ENCODE assay signal across 8 cellular contexts in the genomic region with DNA sequence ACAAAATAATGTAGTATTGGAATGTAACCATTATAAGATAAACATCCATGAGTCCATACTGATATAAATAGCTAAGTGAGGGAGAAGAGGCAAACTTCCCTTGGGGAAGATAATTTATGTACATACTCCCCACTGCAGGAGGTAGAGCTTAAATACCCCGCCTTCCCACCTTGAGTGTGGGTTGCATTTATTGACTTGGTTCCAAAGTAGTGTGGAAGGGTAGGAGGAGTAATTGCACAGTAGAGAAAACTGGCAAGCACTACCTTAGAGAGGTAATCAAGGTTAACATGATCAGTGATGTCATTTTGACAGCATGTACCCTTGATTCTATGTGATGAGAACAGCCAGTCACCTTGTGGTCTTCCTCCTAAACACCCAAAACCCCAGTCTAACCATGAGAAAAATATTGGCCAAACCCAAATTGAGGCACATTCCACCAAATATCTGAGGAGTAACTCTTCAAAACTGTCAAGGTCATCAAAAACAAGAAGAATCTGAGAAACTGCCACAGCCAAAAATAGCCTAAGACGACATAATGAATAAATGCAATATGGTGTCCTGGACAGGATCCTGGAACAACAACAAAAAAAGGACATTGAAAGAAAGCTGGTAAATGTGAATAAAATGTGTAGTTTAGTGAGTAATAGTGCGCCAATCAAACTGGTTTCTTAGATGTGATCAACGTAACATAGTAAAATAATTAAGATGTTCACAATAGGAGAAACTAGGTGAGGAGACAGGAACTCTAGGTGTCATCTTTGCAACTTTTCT. TPM values are rescaled to one million over a fixed set of nuclear protein-coding genes. Genes with fewer than 3 reads are reported as not detected.
DNase-seq lines count a peak whose midpoint lies in the region; ATAC-seq, FAIRE-seq and TF ChIP-seq lines count a peak whose summit lies in the region.

No MANE protein-coding gene starts in this region.

- no peak for DNase-seq in activated T-cell treated with anti-CD3 and anti-CD28 coated beads, Interleukin-2, amount 50 U/mL, for 24 hours
- DNase-seq in activated T-cell treated with anti-CD3 and anti-CD28 coated beads for 4 hours (no peak), HepG2 (ENCODE audit: low spot score) (no peak), thyroid gland (no peak), superior temporal gyrus (ENCODE audit: extremely low spot score) (no peak), NCI-H2196 treated with DMSO at 0.1 percent for 48 hours (lab: John Stamatoyannopoulos, UW; ENCODE audit: unreplicated experiment) (no peak), NK-92 (lab: John Stamatoyannopoulos, UW; ENCODE audit: unreplicated experiment) (no peak)
- DNase-seq in activated naive CD8-positive, alpha-beta T cell treated with anti-CD3 and anti-CD28 coated beads, Interleukin-2, amount 50 U/mL, for 24 hours: no peak

- H2AFZ ChIP-seq in HepG2 (ENCODE audit: low read length): peak overlapping the region; percentile 96

- CTCF ChIA-PET in HepG2 (lab: Yijun Ruan, JAX; ENCODE audit: low intra/inter-chr PET ratio, low total read pairs): no interaction called here

- H4K20me1 ChIP-seq in HepG2 (ENCODE audit: insufficient read depth, low read length): no peaks in the 10 kb centered on the region

- no peak for TF ChIP-seq CTCF in HepG2 (CRISPR knock-in tag; IDR thresholded peaks at IDR 0.05)
- no peak for TF ChIP-seq CTCF in thyroid gland (IDR thresholded peaks at IDR 0.05)

- TF ChIP-seq POLR2A in HepG2 (IDR thresholded peaks at IDR 0.05; ENCODE audit: insufficient read depth in 1 of 2, low read depth in 2 of 2, low read length in 2 of 2) (no peak), thyroid gland (IDR thresholded peaks at IDR 0.05) (no peak)

- peaks cover 23% of the 10 kb centered on the region for H3K79me2 ChIP-seq in HepG2 (ENCODE audit: insufficient read depth, low read length)

- H3K4me3 ChIP-seq in HepG2 (replicated peaks in 1 of 3; ENCODE audit: insufficient read depth in 1 of 3, low read depth in 2 of 3, low read length in 3 of 3) (peak overlapping the region; percentile 72 to 90 (median 80)), thyroid gland (replicated peaks in 1 of 3) (peak overlapping the region in 2 of 3 donors; percentile 24 to 86)

- no peaks in the 10 kb centered on the region for H3K9me3 ChIP-seq in HepG2 (ENCODE audit: low read length)
- H3K9me3 ChIP-seq in thyroid gland: no peaks in the 10 kb centered on the region

- peaks cover 35% of the 10 kb centered on the region for H3K4me1 ChIP-seq in HepG2 (ENCODE audit: insufficient read depth, low read length)
- H3K4me1 ChIP-seq in thyroid gland: peaks cover 13 to 15% of the 10 kb centered on the region in 2 donors

- peak overlapping the region; percentile 94 for H3K4me3 Mint-ChIP-seq in activated T-cell treated with anti-CD3 and anti-CD28 coated beads, Interleukin-2, amount 50 U/mL, for 24 hours
- H3K4me3 Mint-ChIP-seq in activated naive CD8-positive, alpha-beta T cell treated with anti-CD3 and anti-CD28 coated beads, Interleukin-2, amount 50 U/mL, for 24 hours: peak overlapping the region; percentile 93

- TF ChIP-seq EP300 in HepG2 (IDR thresholded peaks at IDR 0.05; ENCODE audit: low read depth in 2 of 2, low read length in 2 of 2) (no peak), HepG2 (CRISPR knock-in tag; IDR thresholded peaks at IDR 0.05; ENCODE audit: borderline replicate concordance) (no peak)

- peaks cover 0 to 1% of the 10 kb centered on the region in 2 experiments; a peak in 1 of 5 replicates for H3K36me3 ChIP-seq in HepG2 (replicated peaks in 1 of 2; ENCODE audit: control insufficient read depth in 1 of 2, insufficient read depth in 2 of 2, low read length in 2 of 2)
- no peaks in the 10 kb centered on the region for H3K36me3 ChIP-seq in thyroid gland

- in situ Hi-C loops in HepG2 (cut with HindIII; ENCODE audit: extremely low pct_ligation_motif_present, low pct_unique_long_range_greater_than_20kb): no loop called here

- H3K27me3 Mint-ChIP-seq in activated T-cell treated with anti-CD3 and anti-CD28 coated beads, Interleukin-2, amount 50 U/mL, for 24 hours: no peaks in the 10 kb centered on the region
- H3K27me3 Mint-ChIP-seq in activated naive CD8-positive, alpha-beta T cell treated with anti-CD3 and anti-CD28 coated beads, Interleukin-2, amount 50 U/mL, for 24 hours: no peaks in the 10 kb centered on the region

- H3K4me1 Mint-ChIP-seq in activated T-cell treated with anti-CD3 and anti-CD28 coated beads, Interleukin-2, amount 50 U/mL, for 24 hours (ENCODE audit: low read depth): peaks cover 27% of the 10 kb centered on the region
- peaks cover 30% of the 10 kb centered on the region for H3K4me1 Mint-ChIP-seq in activated naive CD8-positive, alpha-beta T cell treated with anti-CD3 and anti-CD28 coated beads, Interleukin-2, amount 50 U/mL, for 24 hours

- intact Hi-C loops in HepG2 (cut with micrococcal nuclease; ENCODE audit: unreplicated experiment) (loop anchor here (10.0 kb wide), 1 partner anchor 109 kb away; the partner anchor contains the start of gene DYNC1LI1), thyroid gland (cut with DNase I) (no loop called here)

- H3K9ac ChIP-seq in HepG2 (ENCODE audit: insufficient read depth, low read depth, low read length): peak overlapping the region; percentile 74

- peaks cover 26% of the 10 kb centered on the region for H3K36me3 Mint-ChIP-seq in activated T-cell treated with anti-CD3 and anti-CD28 coated beads, Interleukin-2, amount 50 U/mL, for 24 hours (ENCODE audit: low read depth)
- H3K36me3 Mint-ChIP-seq in activated naive CD8-positive, alpha-beta T cell treated with anti-CD3 and anti-CD28 coated beads, Interleukin-2, amount 50 U/mL, for 24 hours (ENCODE audit: low read depth): peaks cover 9% of the 10 kb centered on the region

- no peaks in the 10 kb centered on the region for H3K9me3 Mint-ChIP-seq in activated T-cell treated with anti-CD3 and anti-CD28 coated beads, Interleukin-2, amount 50 U/mL, for 24 hours
- H3K9me3 Mint-ChIP-seq in activated naive CD8-positive, alpha-beta T cell treated with anti-CD3 and anti-CD28 coated beads, Interleukin-2, amount 50 U/mL, for 24 hours: no peaks in the 10 kb centered on the region

- H3K27me3 ChIP-seq in HepG2 (ENCODE audit: control insufficient read depth in 1 of 2, insufficient read depth in 2 of 2, low read length in 2 of 2): no peaks in the 10 kb centered on the region
- H3K27me3 ChIP-seq in thyroid gland: no peaks in the 10 kb centered on the region

- ATAC-seq in activated naive CD8-positive, alpha-beta T cell treated with anti-CD3 and anti-CD28 coated beads, Interleukin-2, amount 50 U/mL, for 24 hours: no peak
- no peak for ATAC-seq in HepG2

- FAIRE-seq in HepG2 (lab: Jason Lieb, UNC): peak; percentile 18

- 29% methylated on average over 4 of the region's 4 CpGs for WGBS in HepG2 (ENCODE audit: low lambda C conversion rate)
- 46 to 53% methylated on average over 4 of the region's 4 CpGs for WGBS in thyroid gland, 2 donors

- BruUV-seq in HepG2 (replicated peaks; lab: Mats Ljungman, UMichigan): no TSS peak

- TF ChIP-seq RAD21 in HepG2 (CRISPR knock-in tag; IDR thresholded peaks at IDR 0.05): no peak

- POLR2A ChIA-PET in HepG2 (lab: Yijun Ruan, JAX): interaction anchor here (0.9 to 1.8 kb wide), 8 partner anchors 8 to 218 kb away, joined by 3 to 7 read pairs (median 4); partner anchors contain the start of gene DYNC1LI1

- H3K4me2 ChIP-seq in HepG2 (ENCODE audit: low read depth, low read length): peak overlapping the region; percentile 83

- H3K27ac Mint-ChIP-seq in activated T-cell treated with anti-CD3 and anti-CD28 coated beads, Interleukin-2, amount 50 U/mL, for 24 hours: peak overlapping the region; percentile 83
- H3K27ac Mint-ChIP-seq in activated naive CD8-positive, alpha-beta T cell treated with anti-CD3 and anti-CD28 coated beads, Interleukin-2, amount 50 U/mL, for 24 hours: peak overlapping the region; percentile 15

- H3K27ac ChIP-seq in HepG2 (ENCODE audit: extremely low read length, insufficient read depth, low read length) (peak overlapping the region; percentile 78), thyroid gland (peak overlapping the region in 2 of 3 donors; percentile 69 to 76)

TF ChIP-seq in HepG2, 621 proteins besides CTCF, POLR2A, EP300 and RAD21 (continues in another document):
- TF ChIP-seq YEATS2 (CRISPR knock-in tag; IDR thresholded peaks at IDR 0.05; ENCODE audit: borderline replicate concordance) (no peak), U2AF2 (IDR thresholded peaks at IDR 0.05; ENCODE audit: low read depth, low read length) (no peak), ZNF17 (CRISPR knock-in tag; IDR thresholded peaks at IDR 0.05) (no peak)

RNA-seq across cellular contexts. Expression of gene CNOT10, which starts 0.8 kb away (rescaled TPM):
- 34.1 and 39.0 TPM in 2 replicates for total RNA-seq in HepG2 (2016; rRNA removed; fragmentation: Illumina TruSeq; extraction: Trizol)
- 17.2 and 20.2 TPM in 2 replicates for total RNA-seq in HepG2 (2016; cell fraction: cytosol; rRNA removed; fragmentation: Illumina TruSeq; extraction: Trizol; ENCODE audit: low read depth)
- 32.3 and 40.4 TPM in 2 replicates for total RNA-seq in HepG2 (2016; cell fraction: insoluble cytoplasmic fraction; rRNA removed; fragmentation: Illumina TruSeq; extraction: Trizol)
- total RNA-seq in HepG2 (2016; cell fraction: membrane; rRNA removed; fragmentation: Illumina TruSeq; extraction: Trizol): 18.5 and 23.6 TPM in 2 replicates
- total RNA-seq in HepG2 (2016; cell fraction: nucleus; rRNA removed; fragmentation: Illumina TruSeq; extraction: Trizol): 27.0 and 28.6 TPM in 2 replicates
- 17.0 and 21.2 TPM in 2 replicates for polyA plus RNA-seq in HepG2 (2011; rRNA removed)
- 15.7 and 20.4 TPM in 2 replicates for polyA plus RNA-seq in HepG2 (2011; cell fraction: cytosol; rRNA removed)
- polyA plus RNA-seq in HepG2 (2011; cell fraction: nucleus; rRNA removed): 11.5 and 15.0 TPM in 2 replicates
- polyA plus RNA-seq in HepG2 (2012): 13.2 and 17.6 TPM in 2 replicates
- 4.2 and 6.0 TPM in 2 replicates for polyA plus RNA-seq in HepG2 (2016; cell fraction: cytosol; fragmentation: Illumina TruSeq; extraction: Trizol; ENCODE audit: low read depth)
- polyA plus RNA-seq in HepG2 (2016; cell fraction: insoluble cytoplasmic fraction; fragmentation: Illumina TruSeq; extraction: Trizol; ENCODE audit: low read depth): 30.3 and 32.6 TPM in 2 replicates
- 10.5 and 11.0 TPM in 2 replicates for polyA plus RNA-seq in HepG2 (2016; cell fraction: membrane; fragmentation: Illumina TruSeq; extraction: Trizol; ENCODE audit: low read depth)
- polyA plus RNA-seq in HepG2 (2016; cell fraction: nucleus; fragmentation: Illumina TruSeq; extraction: Trizol; ENCODE audit: insufficient read depth, low read depth): 41.9 and 43.7 TPM in 2 replicates
- 10.7 and 37.4 TPM in 2 replicates for polyA minus RNA-seq in HepG2 (2011; rRNA and poly(A)+ RNA removed; ENCODE audit: low replicate concordance)
- 13.5 and 13.7 TPM in 2 replicates for polyA minus RNA-seq in HepG2 (2011; cell fraction: cytosol; rRNA and poly(A)+ RNA removed)
- 39.1 and 46.7 TPM in 2 replicates for polyA minus RNA-seq in HepG2 (2011; cell fraction: nucleus; rRNA and poly(A)+ RNA removed)
- 10 to 100 TPM; 23.6 to 28.2 (median 26.8) TPM for total RNA-seq in thyroid gland
